Comparison of ENCODE assay signal across 15 cellular contexts in genomic region chr1:230857077-230857476, GRCh38. TPM values are rescaled to one million over a fixed set of nuclear protein-coding genes. Genes with fewer than 3 reads are reported as not detected.
A peak's percentile ranks its signal among the peaks of the same experiment; 100 is the strongest.
DNase-seq lines count a peak whose midpoint lies in the region; ATAC-seq and TF ChIP-seq lines count a peak whose summit lies in the region.
"Had no signal": no experiment of that assay in that cellular context is flagged by ENCODE, and none has a peak within 500 bp of the region (broad histone marks: within the 10 kb centered on the region; RNA-seq: fewer than 3 reads in every experiment).

No MANE protein-coding gene starts in this region.

- H3K27me3 Mint-ChIP-seq in activated CD8-positive, alpha-beta T cell treated with anti-CD3 and anti-CD28 coated beads for 36 hours, result no peaks in the 10 kb centered on the region
- H3K27me3 Mint-ChIP-seq: dendritic cell treated with granulocyte-macrophage colony-stimulating factor and Interleukin-4, amounts not matched to agents 40 ng/mL and 50 ng/mL, for 4 days; stimulated activated naive CD8-positive, alpha-beta T cell treated with anti-CD3 and anti-CD28 coated beads, Interleukin-15, Interleukin-2, amounts not matched to agents 100 ng/mL and 50 ng/mL, for 24 hours had no signal

- H3K18ac ChIP-seq in neuronal stem cell (ENCODE audit: low read length), result no peak overlapping the region

- H3K9ac ChIP-seq in adipocyte (ENCODE audit: low read length), result peak overlapping the region; percentile 59
- peak overlapping the region; percentile 10 for H3K9ac ChIP-seq in fibroblast of lung (ENCODE audit: insufficient read depth, low read length)
- H3K9ac ChIP-seq in neuronal stem cell (ENCODE audit: low read depth, low read length, poor library complexity), result no peak overlapping the region

- CTCF ChIA-PET in RWPE1 (lab: Yijun Ruan, JAX), result no interaction called here
- CTCF ChIA-PET in activated CD8-positive, alpha-beta T cell treated with anti-CD3 and anti-CD28 coated beads for 36 hours (lab: Charles Lee), result no interaction called here

- H3K4me1 ChIP-seq in adipocyte (ENCODE audit: control insufficient read depth, insufficient read depth, low read length) (peaks cover 61% of the 10 kb centered on the region), fibroblast of lung (ENCODE audit: control insufficient read depth, extremely low read depth, insufficient read depth, low read length) (peaks cover 31% of the 10 kb centered on the region), neuronal stem cell (ENCODE audit: control insufficient read depth in 2 of 2, insufficient read depth in 1 of 2, low read depth in 1 of 2, low read length in 2 of 2) (peaks cover 27 to 36% of the 10 kb centered on the region in 2 donors), upper lobe of left lung (peaks cover 9 to 31% (median 18%) of the 10 kb centered on the region in 4 donors)

- no peak overlapping the region for H3K4me3 Mint-ChIP-seq in activated CD8-positive, alpha-beta T cell treated with anti-CD3 and anti-CD28 coated beads for 36 hours
- H3K4me3 Mint-ChIP-seq: activated CD8-positive, alpha-beta T cell treated with anti-CD3 and anti-CD28 coated beads, Interleukin-2, amount 10 ng/mL, durations not matched to agents 7 days and 5 days; activated naive CD4-positive, alpha-beta T cell treated with anti-CD3 and anti-CD28 coated beads for 36 hours; dendritic cell treated with granulocyte-macrophage colony-stimulating factor and Interleukin-4, amounts not matched to agents 40 ng/mL and 50 ng/mL, for 4 days; stimulated activated naive CD8-positive, alpha-beta T cell treated with anti-CD3 and anti-CD28 coated beads, Interleukin-15, Interleukin-2, amounts not matched to agents 100 ng/mL and 50 ng/mL, for 24 hours had no signal

- H2BK15ac ChIP-seq in neuronal stem cell (ENCODE audit: low read length), result no peak overlapping the region

- peak overlapping the region; percentile 51 for H2AK5ac ChIP-seq in neuronal stem cell (ENCODE audit: low read depth, low read length)

- H2BK12ac ChIP-seq in neuronal stem cell (ENCODE audit: low read length), result no peak overlapping the region

- TF ChIP-seq EP300 in upper lobe of left lung (IDR thresholded peaks at IDR 0.05), result no peak

- H3K36me3 Mint-ChIP-seq in activated CD8-positive, alpha-beta T cell treated with anti-CD3 and anti-CD28 coated beads for 36 hours (ENCODE audit: low read depth), result peaks cover 13% of the 10 kb centered on the region

- no peak overlapping the region for H3K4me3 ChIP-seq in adipocyte (ENCODE audit: low read length)
- H3K4me3 ChIP-seq in fibroblast of lung (replicated peaks in 1 of 4; ENCODE audit: control extremely low read depth in 1 of 4, insufficient read depth in 1 of 4, low read depth in 3 of 4, low read length in 4 of 4), result no peak overlapping the region
- no peak overlapping the region for H3K4me3 ChIP-seq in neuronal stem cell (ENCODE audit: low read length in 2 of 2)
- no peak overlapping the region for H3K4me3 ChIP-seq in upper lobe of left lung
- H3K4me3 ChIP-seq: PC-9, psoas muscle had no signal

- no peak overlapping the region for H2BK120ac ChIP-seq in neuronal stem cell (ENCODE audit: low read depth, low read length)

- POLR2A ChIA-PET in RWPE1 (lab: Yijun Ruan, JAX; ENCODE audit: low non-redundant PET), result no interaction called here
- POLR2A ChIA-PET in activated CD8-positive, alpha-beta T cell treated with anti-CD3 and anti-CD28 coated beads for 36 hours (lab: Charles Lee), result no interaction called here

- H3K27ac Mint-ChIP-seq in activated CD8-positive, alpha-beta T cell treated with anti-CD3 and anti-CD28 coated beads for 36 hours, result no peak overlapping the region
- H3K27ac Mint-ChIP-seq: activated CD8-positive, alpha-beta T cell treated with anti-CD3 and anti-CD28 coated beads, Interleukin-2, amount 10 ng/mL, durations not matched to agents 7 days and 5 days; activated naive CD4-positive, alpha-beta T cell treated with anti-CD3 and anti-CD28 coated beads for 36 hours; dendritic cell treated with granulocyte-macrophage colony-stimulating factor and Interleukin-4, amounts not matched to agents 40 ng/mL and 50 ng/mL, for 4 days; stimulated activated naive CD8-positive, alpha-beta T cell treated with anti-CD3 and anti-CD28 coated beads, Interleukin-15, Interleukin-2, amounts not matched to agents 100 ng/mL and 50 ng/mL, for 24 hours had no signal

- no peak overlapping the region for H4K8ac ChIP-seq in neuronal stem cell (ENCODE audit: low read depth, low read length)

- no peak overlapping the region for H3K14ac ChIP-seq in neuronal stem cell (ENCODE audit: low read length)

- no peak overlapping the region for H3K4ac ChIP-seq in neuronal stem cell (ENCODE audit: low read length)

- H3K27ac ChIP-seq in fibroblast of lung (ENCODE audit: insufficient read depth, low read length) (peak overlapping the region; percentile 65), neuronal stem cell (replicated peaks; ENCODE audit: low read length) (no peak overlapping the region), upper lobe of left lung (peak overlapping the region; percentile 16 to 48 (median 28)), RWPE1 (no peak overlapping the region)
- H3K27ac ChIP-seq: PC-9, psoas muscle had no signal

- H3K9me3 Mint-ChIP-seq in activated CD8-positive, alpha-beta T cell treated with anti-CD3 and anti-CD28 coated beads for 36 hours, result no peaks in the 10 kb centered on the region
- H3K9me3 Mint-ChIP-seq: activated naive CD4-positive, alpha-beta T cell treated with anti-CD3 and anti-CD28 coated beads for 36 hours; stimulated activated naive CD8-positive, alpha-beta T cell treated with anti-CD3 and anti-CD28 coated beads, Interleukin-15, Interleukin-2, amounts not matched to agents 100 ng/mL and 50 ng/mL, for 24 hours had no signal

- ATAC-seq in upper lobe of left lung (ENCODE audit: low FRiP score in 2 of 2), result no peak
- ATAC-seq in activated CD8-positive, alpha-beta T cell treated with anti-CD3 and anti-CD28 coated beads for 36 hours, result no peak
- ATAC-seq: activated CD8-positive, alpha-beta T cell treated with anti-CD3 and anti-CD28 coated beads, Interleukin-2, amount 10 ng/mL, durations not matched to agents 7 days and 5 days; psoas muscle had no signal

- no peak overlapping the region for H4K91ac ChIP-seq in neuronal stem cell (ENCODE audit: low read depth, low read length, poor library complexity)

- no peak overlapping the region for H3K23ac ChIP-seq in neuronal stem cell (ENCODE audit: low read depth, low read length, poor library complexity)

- TF ChIP-seq CTCF in fibroblast of lung (conservative IDR thresholded peaks at IDR 0.05 in 1 of 2, IDR thresholded peaks at IDR 0.05 in 1 of 2; ENCODE audit: low read depth in 1 of 2, low read length in 2 of 2) (no peak), upper lobe of left lung (IDR thresholded peaks at IDR 0.05) (no peak), RWPE1 (conservative IDR thresholded peaks at IDR 0.05; ENCODE audit: low read depth) (no peak)
- TF ChIP-seq CTCF in activated CD8-positive, alpha-beta T cell treated with anti-CD3 and anti-CD28 coated beads for 36 hours (IDR thresholded peaks at IDR 0.05), result no peak

- no peak overlapping the region for H3K4me2 ChIP-seq in fibroblast of lung (ENCODE audit: extremely low read depth, insufficient read depth, low read length)
- H3K4me2 ChIP-seq in neuronal stem cell (ENCODE audit: insufficient read depth, low read length, poor library complexity, severe bottlenecking), result no peak overlapping the region
- H3K4me2 ChIP-seq: PC-9 had no signal

- no peaks in the 10 kb centered on the region for H4K20me1 ChIP-seq in fibroblast of lung (ENCODE audit: control insufficient read depth, extremely low read depth, insufficient read depth, low read length)

- no peak for TF ChIP-seq POLR2A in upper lobe of left lung (IDR thresholded peaks at IDR 0.05)

- H3K4me1 Mint-ChIP-seq in activated CD8-positive, alpha-beta T cell treated with anti-CD3 and anti-CD28 coated beads for 36 hours (ENCODE audit: low read depth), result no peaks in the 10 kb centered on the region

- H2AFZ ChIP-seq in fibroblast of lung (ENCODE audit: low read length) (no peak overlapping the region), neuronal stem cell (ENCODE audit: low read length) (no peak overlapping the region)
- H2AFZ ChIP-seq: PC-9 had no signal

- peaks cover 4% of the 10 kb centered on the region for H3K79me1 ChIP-seq in neuronal stem cell (ENCODE audit: low read depth, low read length)

- peaks cover 43% of the 10 kb centered on the region for H3K79me2 ChIP-seq in fibroblast of lung (ENCODE audit: control insufficient read depth, insufficient read depth, low read length)

- intact Hi-C loops in activated CD8-positive, alpha-beta T cell treated with anti-CD3 and anti-CD28 coated beads for 36 hours (cut with micrococcal nuclease), result no loop called here

- no peak for DNase-seq in adipocyte (ENCODE audit: low read depth)
- DNase-seq in fibroblast of lung (ENCODE audit: low read depth in 2 of 2), result peak; percentile 39 to 86
- DNase-seq in neuronal stem cell (ENCODE audit: low spot score), result no peak
- DNase-seq in upper lobe of left lung, result no peak
- no peak for DNase-seq in RWPE1 (ENCODE audit: low spot score)
- DNase-seq in islet precursor cell, result no peak
- no peak for DNase-seq in activated CD8-positive, alpha-beta T cell treated with anti-CD3 and anti-CD28 coated beads for 36 hours
- DNase-seq: activated CD8-positive, alpha-beta T cell treated with anti-CD3 and anti-CD28 coated beads, Interleukin-2, amount 10 ng/mL, durations not matched to agents 7 days and 5 days; activated naive CD4-positive, alpha-beta T cell treated with anti-CD3 and anti-CD28 coated beads for 36 hours; NCI-H345; PC-9; psoas muscle; T-helper 2 cell had no signal

- no peak overlapping the region for H2BK5ac ChIP-seq in neuronal stem cell (ENCODE audit: low read length)

- H3K27me3 ChIP-seq in adipocyte (replicated peaks; ENCODE audit: control insufficient read depth, insufficient read depth, low read length) (no peaks in the 10 kb centered on the region), fibroblast of lung (ENCODE audit: control insufficient read depth, insufficient read depth, low read length) (no peaks in the 10 kb centered on the region), neuronal stem cell (ENCODE audit: control insufficient read depth in 3 of 3, insufficient read depth in 3 of 3, low read depth in 1 of 3, low read length in 3 of 3) (no peaks in the 10 kb centered on the region), upper lobe of left lung (no peaks in the 10 kb centered on the region)

- H3K36me3 ChIP-seq in adipocyte (ENCODE audit: control insufficient read depth, insufficient read depth, low read length, severe bottlenecking) (peaks cover 50% of the 10 kb centered on the region), fibroblast of lung (ENCODE audit: control insufficient read depth, insufficient read depth, low read length) (peaks cover 4% of the 10 kb centered on the region), neuronal stem cell (replicated peaks in 1 of 2; ENCODE audit: control insufficient read depth in 2 of 2, insufficient read depth in 2 of 2, low read length in 2 of 2) (peaks cover 24 to 72% of the 10 kb centered on the region in 2 donors), upper lobe of left lung (peaks cover 0 to 30% (median 6%) of the 10 kb centered on the region in 4 donors)

- no CpG with 5 or more reads among the region's 13 CpGs for WGBS in neuronal stem cell (ENCODE audit: extremely low coverage in 2 of 2, insufficient read length in 2 of 2, insufficient replicate concordance in 1 of 2), 2 donors
- WGBS in upper lobe of left lung, 2 donors, result 78 to 92% methylated on average over 13 of the region's 13 CpGs

- H3K9me3 ChIP-seq in adipocyte (ENCODE audit: control insufficient read depth, low read length), result peaks cover 2% of the 10 kb centered on the region
- no peaks in the 10 kb centered on the region for H3K9me3 ChIP-seq in fibroblast of lung (ENCODE audit: control insufficient read depth, insufficient read depth, low read depth, low read length)
- peaks cover 2 to 10% of the 10 kb centered on the region in 2 donors for H3K9me3 ChIP-seq in neuronal stem cell (replicated peaks in 1 of 2; ENCODE audit: control insufficient read depth in 2 of 2, insufficient read depth in 1 of 2, low read depth in 1 of 2, low read length in 2 of 2)
- H3K9me3 ChIP-seq in upper lobe of left lung, result peaks cover 0 to 7% (median 2%) of the 10 kb centered on the region in 4 donors
- H3K9me3 ChIP-seq: psoas muscle had no signal

RNA-seq across cellular contexts. Expression of gene C1orf198, which starts 11.2 kb away (rescaled TPM):
- 39.5 and 57.8 TPM in 2 replicates for total RNA-seq in fibroblast of lung
- 90.1 and 215 TPM in 2 replicates for polyA plus RNA-seq in fibroblast of lung
- 52.7 and 112 TPM in 2 replicates for polyA plus RNA-seq in fibroblast of lung (2012)
- 66.4 and 162 TPM in 2 replicates for polyA minus RNA-seq in fibroblast of lung (ENCODE audit: low replicate concordance)
- polyA plus RNA-seq in neuronal stem cell (2013, experiment 1 of 2), result 39.0 TPM
- polyA plus RNA-seq in neuronal stem cell (2013, experiment 2 of 2), result 39.1 TPM
- 100 to 1,000 TPM in 5 of 6 donors, 10 to 100 TPM in 1; 51.3 to 241 (median 125) TPM for total RNA-seq in upper lobe of left lung
- 1 to 10 TPM; 6.2 to 6.9 TPM for total RNA-seq in activated CD8-positive, alpha-beta T cell treated with anti-CD3 and anti-CD28 coated beads for 36 hours

Comparison
In these comparisons a context has a peak if more than half of its experiments do, and no peak if none do; other contexts are left out.
1. DNase-seq: peak in fibroblast of lung (2 of 2); none in adipocyte (single experiment), neuronal stem cell (single experiment), upper lobe of left lung (0 of 2), RWPE1 (single experiment), islet precursor cell (single experiment) and activated CD8-positive, alpha-beta T cell treated with anti-CD3 and anti-CD28 coated beads for 36 hours (single experiment).
2. H3K27ac ChIP-seq: peak in fibroblast of lung (single experiment) and upper lobe of left lung (4 of 4); none in neuronal stem cell (single experiment) and RWPE1 (single experiment).